8 cellular contexts compared by ENCODE assay signal in genomic region chr18:75207298-75208054, GRCh38. TPM values are rescaled to one million over a fixed set of nuclear protein-coding genes. Genes with fewer than 3 reads are reported as not detected.
DNase-seq lines count a peak whose midpoint lies in the region; ATAC-seq and TF ChIP-seq lines count a peak whose summit lies in the region.

No MANE protein-coding gene starts in this region.

- no peaks in the 10 kb centered on the region for H3K79me2 ChIP-seq in Karpas-422 (ENCODE audit: low read length)

- H3K36me3 Mint-ChIP-seq in activated CD4-positive, alpha-beta T cell treated with anti-CD3 and anti-CD28 coated beads for 36 hours (ENCODE audit: low read depth) = peaks cover 16% of the 10 kb centered on the region

- H3K9ac ChIP-seq in Karpas-422 (ENCODE audit: low read length) = peak overlapping the region; percentile 82

- POLR2A ChIA-PET in activated CD4-positive, alpha-beta T cell treated with anti-CD3 and anti-CD28 coated beads for 36 hours (lab: Charles Lee) = no interaction called here

- no peak overlapping the region for H3K27ac ChIP-seq in Karpas-422 (ENCODE audit: low read length)
- peak overlapping the region; percentile 93 to 97 for H3K27ac ChIP-seq in testis

- intact Hi-C loops in activated CD4-positive, alpha-beta T cell treated with anti-CD3 and anti-CD28 coated beads for 36 hours (cut with DNase I, micrococcal nuclease) = loop anchor here (2.0 to 10.0 kb wide), 8 partner anchors 213 to 1855 kb away; partner anchors contain the start of gene ZNF407 (in 1 of the 2)
- intact Hi-C loops in testis (cut with DNase I; ENCODE audit: low total_unique reads) = loop anchor here (10.0 kb wide), 2 partner anchors 47 to 277 kb away; no protein-coding TSS in a partner anchor

- no peak for TF ChIP-seq POLR2A in testis (IDR thresholded peaks at IDR 0.05)

- peak overlapping the region; percentile 100 for H3K4me3 Mint-ChIP-seq in activated CD4-positive, alpha-beta T cell treated with anti-CD3 and anti-CD28 coated beads for 36 hours

- peaks cover 4% of the 10 kb centered on the region; the same call in 1 of the 2 replicates for H3K27me3 ChIP-seq in Karpas-422 (ENCODE audit: low read length)
- H3K27me3 ChIP-seq in testis = no peaks in the 10 kb centered on the region

- peak; percentile 70 for DNase-seq in activated CD4-positive, alpha-beta T cell treated with anti-CD3 and anti-CD28 coated beads for 36 hours
- no peak for DNase-seq in activated CD4-positive, alpha-beta T cell treated with anti-CD3 and anti-CD28 coated beads, Interleukin-2, amount 50 U/mL, for 1 hour
- DNase-seq in Karpas-422 = peak; percentile 51
- peak; percentile 68 for DNase-seq in amniotic epithelial cell (ENCODE audit: low read depth)
- DNase-seq in kidney tubule cell (ENCODE audit: low spot score) = peak; percentile 61
- peak; percentile 52 for DNase-seq in testis
- no peak for DNase-seq in cerebellar nuclear complex (lab: John Stamatoyannopoulos, UW)
- no peak for DNase-seq in DMS79 (lab: John Stamatoyannopoulos, UW)

- H3K36me3 ChIP-seq in Karpas-422 (ENCODE audit: insufficient read depth, low read length) (no peaks in the 10 kb centered on the region), testis (ENCODE audit: low read depth, missing control alignments) (no peaks in the 10 kb centered on the region)

- CTCF ChIA-PET in activated CD4-positive, alpha-beta T cell treated with anti-CD3 and anti-CD28 coated beads for 36 hours (lab: Charles Lee) = interaction anchor here (0.5 to 0.7 kb wide), 3 partner anchors 46 to 716 kb away, joined by 3 read pairs; no protein-coding TSS in a partner anchor

- H3K9me3 ChIP-seq in Karpas-422 (ENCODE audit: low read length) (no peaks in the 10 kb centered on the region), testis (no peaks in the 10 kb centered on the region)

- peak overlapping the region; percentile 91 for H3K4me2 ChIP-seq in Karpas-422 (ENCODE audit: low read depth, low read length, poor library complexity, severe bottlenecking)

- WGBS in testis, 2 donors = 5% methylated on average over 18 of the region's 18 CpGs

- no peaks in the 10 kb centered on the region for H3K9me2 ChIP-seq in Karpas-422 (replicated peaks; ENCODE audit: insufficient read depth, low read length)

- peak; percentile 42 for ATAC-seq in activated CD4-positive, alpha-beta T cell treated with anti-CD3 and anti-CD28 coated beads for 36 hours

- peaks cover 27% of the 10 kb centered on the region for H4K20me1 ChIP-seq in Karpas-422 (ENCODE audit: insufficient read depth, low read depth, low read length)

- TF ChIP-seq CTCF in testis (IDR thresholded peaks at IDR 0.05) = no peak

- H3K4me1 ChIP-seq in Karpas-422 (ENCODE audit: low read length) (peaks cover 29% of the 10 kb centered on the region), testis (peaks cover 22% of the 10 kb centered on the region)

- H3K27me3 Mint-ChIP-seq in activated CD4-positive, alpha-beta T cell treated with anti-CD3 and anti-CD28 coated beads for 36 hours = peaks cover 11% of the 10 kb centered on the region

- H3K4me1 Mint-ChIP-seq in activated CD4-positive, alpha-beta T cell treated with anti-CD3 and anti-CD28 coated beads for 36 hours = peaks cover 36% of the 10 kb centered on the region

- no peaks in the 10 kb centered on the region for H3K9me3 Mint-ChIP-seq in activated CD4-positive, alpha-beta T cell treated with anti-CD3 and anti-CD28 coated beads for 36 hours (ENCODE audit: low read depth)

- H3K4me3 ChIP-seq in Karpas-422 (ENCODE audit: low read length) (peak overlapping the region; percentile 72), testis (peak overlapping the region; percentile 88 to 93)

- H3K27ac Mint-ChIP-seq in activated CD4-positive, alpha-beta T cell treated with anti-CD3 and anti-CD28 coated beads for 36 hours = peak overlapping the region; percentile 97

- H2AFZ ChIP-seq in Karpas-422 (ENCODE audit: low read length) = no peak overlapping the region

RNA-seq across cellular contexts. Expression of gene PTGR3, which starts 1.5 kb away (rescaled TPM):
- 10 to 100 TPM; 14.4 to 23.3 TPM for total RNA-seq in activated CD4-positive, alpha-beta T cell treated with anti-CD3 and anti-CD28 coated beads for 36 hours
- 6.6 and 17.7 TPM in 2 replicates for total RNA-seq in Karpas-422 (2014; rRNA removed; shearing (Covaris generic); ENCODE audit: low replicate concordance)
- 10 to 100 TPM; 13.9 to 27.9 TPM for total RNA-seq in testis
- 15.7 TPM for polyA plus RNA-seq in testis (ENCODE audit: insufficient read depth, low read depth, low replicate concordance)

RNA-seq across cellular contexts. Expression of gene TSHZ1, which starts 3.1 kb away (rescaled TPM):
- total RNA-seq in activated CD4-positive, alpha-beta T cell treated with anti-CD3 and anti-CD28 coated beads for 36 hours = 10 to 100 TPM; 12.0 to 13.4 TPM
- 4.7 and 5.7 TPM in 2 replicates for total RNA-seq in Karpas-422 (2014; rRNA removed; shearing (Covaris generic); ENCODE audit: low replicate concordance)
- total RNA-seq in testis = 10 to 100 TPM; 18.4 to 36.2 TPM
- polyA plus RNA-seq in testis (ENCODE audit: insufficient read depth, low read depth, low replicate concordance) = 12.8 TPM

Comparison
In these comparisons a context has a peak if more than half of its experiments do, and no peak if none do; other contexts are left out.
1. DNase-seq: peak in activated CD4-positive, alpha-beta T cell treated with anti-CD3 and anti-CD28 coated beads for 36 hours (single experiment), Karpas-422 (single experiment), amniotic epithelial cell (single experiment), kidney tubule cell (single experiment) and testis (single experiment); none in activated CD4-positive, alpha-beta T cell treated with anti-CD3 and anti-CD28 coated beads, Interleukin-2, amount 50 U/mL, for 1 hour (single experiment), cerebellar nuclear complex (0 of 2) and DMS79 (single experiment).